In genomic region chr1:119336738-119337315, GRCh38 we compare ENCODE assay signal across 24 cellular contexts. TPM values are rescaled to one million over a fixed set of nuclear protein-coding genes. Genes with fewer than 3 reads are reported as not detected.
DNase-seq lines count a peak whose midpoint lies in the region; ATAC-seq, FAIRE-seq and TF ChIP-seq lines count a peak whose summit lies in the region.
"Had no signal": no experiment of that assay in that cellular context is flagged by ENCODE, and none has a peak within 500 bp of the region (broad histone marks: within the 10 kb centered on the region; RNA-seq: fewer than 3 reads in every experiment).

No MANE protein-coding gene starts in this region.

- no peak for FAIRE-seq in K562 (lab: Jason Lieb, UNC)
- FAIRE-seq: GM18507, RCC 7860 had no signal

- H3K27me3 ChIP-seq in K562 (ENCODE audit: control insufficient read depth in 2 of 2, insufficient read depth in 2 of 2, low read length in 2 of 2) (peaks cover 0 to 11% of the 10 kb centered on the region in 2 experiments; a peak in 4 of 5 replicates), mesenchymal stem cell (ENCODE audit: control insufficient read depth in 1 of 2, insufficient read depth in 1 of 2, low read length in 2 of 2) (peaks cover 0 to 7% of the 10 kb centered on the region in 2 experiments)
- H3K27me3 ChIP-seq: BLaER1 treated with 17β-estradiol and CSF1 and Interleukin-3, amounts not matched to agents 10 nM and 100 nM had no signal

- BruUV-seq in K562 (replicated peaks; lab: Mats Ljungman, UMichigan) = no TSS peak

- H4K20me1 ChIP-seq in K562 (replicated peaks; ENCODE audit: control insufficient read depth, insufficient read depth, low read length) = no peaks in the 10 kb centered on the region
- H4K20me1 ChIP-seq: BLaER1 treated with 17β-estradiol and CSF1 and Interleukin-3, amounts not matched to agents 10 nM and 100 nM had no signal

- ATAC-seq in K562 (no peak; the same call in 2 of the 3 replicates), GM18511 (IDR thresholded peaks at IDR 0.05; ENCODE audit: unreplicated experiment) (no peak)
- ATAC-seq: CD8-positive, alpha-beta T cell had no signal

- H3K36me3 ChIP-seq in HEK293 (ENCODE audit: control insufficient read depth in 2 of 2, insufficient read depth in 1 of 2, low read length in 2 of 2) = no peaks in the 10 kb centered on the region
- no peaks in the 10 kb centered on the region for H3K36me3 ChIP-seq in K562 (ENCODE audit: control insufficient read depth, insufficient read depth, low read length)
- no peaks in the 10 kb centered on the region for H3K36me3 ChIP-seq in mesenchymal stem cell (ENCODE audit: control insufficient read depth in 1 of 2, insufficient read depth in 2 of 2, low read depth in 1 of 2, low read length in 2 of 2)
- H3K36me3 ChIP-seq: BLaER1 treated with 17β-estradiol and CSF1 and Interleukin-3, amounts not matched to agents 10 nM and 100 nM; SJSA1 had no signal

- H3K4me1 ChIP-seq in HEK293 (ENCODE audit: control insufficient read depth, insufficient read depth, low read length) (no peaks in the 10 kb centered on the region), K562 (replicated peaks in 1 of 2; ENCODE audit: control insufficient read depth in 2 of 2, insufficient read depth in 2 of 2, low read length in 2 of 2) (no peaks in the 10 kb centered on the region), mesenchymal stem cell (ENCODE audit: control insufficient read depth, insufficient read depth, low read depth, low read length) (no peaks in the 10 kb centered on the region)
- H3K4me1 ChIP-seq: BLaER1 treated with 17β-estradiol and CSF1 and Interleukin-3, amounts not matched to agents 10 nM and 100 nM had no signal

- no peaks in the 10 kb centered on the region for H3K9me1 ChIP-seq in K562 (ENCODE audit: control insufficient read depth, insufficient read depth, low read length)

- H3K14ac ChIP-seq in mesenchymal stem cell (ENCODE audit: low read length in 2 of 2) = peak overlapping the region in 1 of 2 experiments; percentile 59

- H2AK5ac ChIP-seq in mesenchymal stem cell (ENCODE audit: low read length, severe bottlenecking) = no peak overlapping the region

- H3K4me2 ChIP-seq in K562 (ENCODE audit: insufficient read depth, low read length) (no peak overlapping the region), mesenchymal stem cell (ENCODE audit: low read length, poor library complexity, severe bottlenecking) (no peak overlapping the region)
- H3K4me2 ChIP-seq: BLaER1 treated with 17β-estradiol and CSF1 and Interleukin-3, amounts not matched to agents 10 nM and 100 nM had no signal

- in situ Hi-C loops in K562 (cut with MboI) = no loop called here

- no peak overlapping the region for H2BK5ac ChIP-seq in mesenchymal stem cell (ENCODE audit: low read depth, low read length, poor library complexity, severe bottlenecking)

- H2BK12ac ChIP-seq in mesenchymal stem cell (ENCODE audit: low read length in 2 of 2) = no peak overlapping the region

- TF ChIP-seq RAD21 in K562 (CRISPR knock-in tag; conservative IDR thresholded peaks at IDR 0.05 in 1 of 2, IDR thresholded peaks at IDR 0.05 in 1 of 2) = no peak

- H3K79me1 ChIP-seq in mesenchymal stem cell (replicated peaks; ENCODE audit: low read length, poor library complexity, severe bottlenecking) = no peaks in the 10 kb centered on the region

- no peak for TF ChIP-seq POLR2A in K562 (conservative IDR thresholded peaks at IDR 0.05)

- no peaks in the 10 kb centered on the region for H3K79me2 ChIP-seq in K562 (ENCODE audit: control insufficient read depth, insufficient read depth, low read length)

- H2AFZ ChIP-seq in K562 (ENCODE audit: low read depth, low read length) (no peak overlapping the region), mesenchymal stem cell (ENCODE audit: low read depth, low read length) (no peak overlapping the region)

- intact Hi-C loops in K562 (cut with micrococcal nuclease) = no loop called here

- POLR2A ChIA-PET in HEK293 (lab: Yijun Ruan, JAX) (no interaction called here), K562 (lab: Yijun Ruan, JAX) (interaction anchor here (0.6 to 0.9 kb wide), 2 partner anchors 15 to 1898 kb away, joined by 3 to 4 read pairs; no protein-coding TSS in a partner anchor)

- CTCF ChIA-PET in HEK293 (lab: Yijun Ruan, JAX) = no interaction called here
- CTCF ChIA-PET in K562 (lab: Yijun Ruan, JAX; ENCODE audit: low intra/inter-chr PET ratio) = no interaction called here

- DNase-seq in K562 (ENCODE audit: extremely low read depth in 1 of 4, low spot score in 3 of 4) (no peak), fibroblast of pulmonary artery (ENCODE audit: low read depth) (peak; percentile 21), mesenchymal stem cell (peak; percentile 59), GF-D8 (lab: John Stamatoyannopoulos, UW) (no peak)
- DNase-seq in activated effector memory CD4-positive, alpha-beta T cell treated with Interleukin-2 at 50 U/mL for 16 hours = no peak
- no peak for DNase-seq in activated T-cell treated with anti-CD3 and anti-CD28 coated beads, Interleukin-2, amount 50 U/mL, for 48 hours
- DNase-seq: CD8-positive, alpha-beta T cell; DMS153; H7; Kasumi-1; NCI-H1694; NCI-H2081; NCI-H2171; NCI-H345; NCI-H524 treated with DMSO at 0.1 percent for 48 hours; OCI-M1 had no signal

- H3K23ac ChIP-seq in mesenchymal stem cell (ENCODE audit: low read length in 2 of 2) = no peak overlapping the region

- TF ChIP-seq EP300 in K562 (IDR thresholded peaks at IDR 0.05; ENCODE audit: low read length) = no peak

- TF ChIP-seq CTCF in HEK293 (tag by site-specific recombination; IDR thresholded peaks at IDR 0.05) = no peak
- TF ChIP-seq CTCF in K562 (IDR thresholded peaks at IDR 0.05 in 2 of 3, conservative IDR thresholded peaks at IDR 0.05 in 1 of 3; ENCODE audit: insufficient read depth in 2 of 3, low read depth in 1 of 3, low read length in 3 of 3) = no peak
- TF ChIP-seq CTCF in fibroblast of pulmonary artery (IDR thresholded peaks at IDR 0.05; ENCODE audit: low read length, missing control alignments) = no peak

- H4K8ac ChIP-seq in mesenchymal stem cell (ENCODE audit: low read length) = no peak overlapping the region

- no peak overlapping the region for H3K18ac ChIP-seq in mesenchymal stem cell (ENCODE audit: low read depth in 1 of 2, low read length in 2 of 2)

- H3K9me3 ChIP-seq in HEK293 (ENCODE audit: control insufficient read depth, insufficient read depth, low read depth, low read length) = no peaks in the 10 kb centered on the region
- no peaks in the 10 kb centered on the region for H3K9me3 ChIP-seq in K562 (replicated peaks; ENCODE audit: control insufficient read depth, insufficient read depth, low read depth, low read length)
- H3K9me3 ChIP-seq in mesenchymal stem cell (ENCODE audit: control insufficient read depth, low read length) = no peaks in the 10 kb centered on the region
- H3K9me3 ChIP-seq: SJSA1 had no signal

- no peak overlapping the region for H2BK15ac ChIP-seq in mesenchymal stem cell (ENCODE audit: low read depth, poor library complexity, severe bottlenecking)

- H3K9ac ChIP-seq in K562 (ENCODE audit: insufficient read depth in 1 of 2, low read depth in 2 of 2, low read length in 2 of 2) (no peak overlapping the region), mesenchymal stem cell (ENCODE audit: low read length) (no peak overlapping the region)
- H3K9ac ChIP-seq: BLaER1 treated with 17β-estradiol and CSF1 and Interleukin-3, amounts not matched to agents 10 nM and 100 nM had no signal

- no peak overlapping the region for H3K4me3 ChIP-seq in HEK293 (ENCODE audit: low read depth, low read length)
- H3K4me3 ChIP-seq in K562 = no peak overlapping the region
- no peak overlapping the region for H3K4me3 ChIP-seq in fibroblast of pulmonary artery (replicated peaks; ENCODE audit: low read depth, low read length)
- no peak overlapping the region for H3K4me3 ChIP-seq in mesenchymal stem cell (ENCODE audit: insufficient read depth in 1 of 2, low read depth in 1 of 2, low read length in 2 of 2)
- H3K4me3 ChIP-seq: BLaER1 treated with 17β-estradiol and CSF1 and Interleukin-3, amounts not matched to agents 10 nM and 100 nM; SJSA1 had no signal

- 0% methylated on average over 6 of the region's 6 CpGs for WGBS in K562 (ENCODE audit: insufficient coverage, low coverage, missing lambda C conversion rate)
- WGBS in mesenchymal stem cell = 51% methylated on average over 4 of the region's 6 CpGs

- no peak overlapping the region for H3K4ac ChIP-seq in mesenchymal stem cell (ENCODE audit: low read depth in 1 of 2, low read length in 2 of 2)

- no peak overlapping the region for H3K27ac ChIP-seq in HEK293 (ENCODE audit: extremely low read depth, low read depth, low read length)
- H3K27ac ChIP-seq in K562 (ENCODE audit: extremely low read depth, low read depth, low read length) = no peak overlapping the region
- H3K27ac ChIP-seq in mesenchymal stem cell (ENCODE audit: low read length, poor library complexity, severe bottlenecking) = no peak overlapping the region
- H3K27ac ChIP-seq: BLaER1 treated with 17β-estradiol and CSF1 and Interleukin-3, amounts not matched to agents 10 nM and 100 nM; SJSA1 had no signal

- no peak overlapping the region for H4K91ac ChIP-seq in mesenchymal stem cell (ENCODE audit: low read length)

- no peak overlapping the region for H2BK120ac ChIP-seq in mesenchymal stem cell (ENCODE audit: low read depth, low read length)

TF ChIP-seq in HEK293, 187 proteins besides CTCF, POLR2A, EP300 and RAD21 (continues in another document):
- TF ChIP-seq MYNN (tag by site-specific recombination; IDR thresholded peaks at IDR 0.05; ENCODE audit: borderline replicate concordance) = no peak

RNA-seq across cellular contexts. Expression of gene HAO2, which starts 31.8 kb away (rescaled TPM):
- not detected in 2 replicates for total RNA-seq in K562 (2011; cell fraction: chromatin; rRNA removed; ENCODE audit: low replicate concordance)
- not detected in 2 replicates for total RNA-seq in K562 (2011; cell fraction: nucleolus; rRNA removed)
- not detected in 2 replicates for total RNA-seq in K562 (2011; cell fraction: nucleoplasm; rRNA removed)
- total RNA-seq in K562 (2014; rRNA removed) = not detected in 2 replicates
- total RNA-seq in K562 (2014; rRNA removed; fragmentation: Illumina TruSeq; extraction: Trizol) = not detected in 2 replicates
- total RNA-seq in K562 (2015; rRNA removed; fragmentation: Illumina TruSeq; extraction: Trizol) = not detected in 2 replicates
- not detected in 2 replicates for total RNA-seq in K562 (2021)
- not detected in 2 replicates for polyA plus RNA-seq in K562 (2011; rRNA removed)
- polyA plus RNA-seq in K562 (2011; cell fraction: cytosol; rRNA removed) = not detected in 2 replicates
- polyA plus RNA-seq in K562 (2011; cell fraction: nucleus; rRNA removed) = not detected in 2 replicates
- not detected in 2 replicates for polyA plus RNA-seq in K562 (2012)
- polyA plus RNA-seq in K562 (2014; fragmentation: Illumina TruSeq; extraction: Trizol) = not detected in 2 replicates
- not detected for polyA plus RNA-seq in K562 (2014; fragmentation: Nextera tagmentation; extraction: Ambion mirVana)
- polyA plus RNA-seq in K562 (2014; rRNA removed) = not detected in 2 replicates
- polyA minus RNA-seq in K562 (2011; rRNA and poly(A)+ RNA removed) = not detected in 2 replicates
- not detected in 2 replicates for polyA minus RNA-seq in K562 (2011; cell fraction: cytosol; rRNA and poly(A)+ RNA removed)
- polyA minus RNA-seq in K562 (2011; cell fraction: nucleus; rRNA and poly(A)+ RNA removed) = not detected in 2 replicates
- polyA plus RNA-seq in mesenchymal stem cell (2013, experiment 1 of 2) = not detected
- polyA plus RNA-seq in mesenchymal stem cell (2013, experiment 2 of 2) = not detected
- total RNA-seq: CD8-positive, alpha-beta T cell; G401; MCF 10A; SJSA1 had no signal

Comparison
In these comparisons a context has a peak if more than half of its experiments do, and no peak if none do; other contexts are left out.
1. DNase-seq: peak in fibroblast of pulmonary artery (single experiment) and mesenchymal stem cell (single experiment); none in K562 (0 of 4), activated effector memory CD4-positive, alpha-beta T cell treated with Interleukin-2 at 50 U/mL for 16 hours (single experiment), activated T-cell treated with anti-CD3 and anti-CD28 coated beads, Interleukin-2, amount 50 U/mL, for 48 hours (0 of 2) and GF-D8 (single experiment).